Comparison of ENCODE assay signal across 17 cellular contexts in genomic region chr3:66803706-66804496, GRCh38.
DNase-seq lines count a peak whose midpoint lies in the region; ATAC-seq, FAIRE-seq and TF ChIP-seq lines count a peak whose summit lies in the region.
"Had no signal": no experiment of that assay in that cellular context is flagged by ENCODE, and none has a peak within 500 bp of the region (broad histone marks: within the 10 kb centered on the region; RNA-seq: fewer than 3 reads in every experiment).

No MANE protein-coding gene starts in this region.

- H2BK5ac ChIP-seq in H1 (ENCODE audit: low read depth, low read length): no peak overlapping the region

- H3K79me1 ChIP-seq in H1 (ENCODE audit: low read depth, low read length): no peaks in the 10 kb centered on the region

- no peak overlapping the region for H2BK15ac ChIP-seq in H1 (ENCODE audit: low read length)

- H4K20me1 ChIP-seq in H1 (replicated peaks in 1 of 2; ENCODE audit: control insufficient read depth in 1 of 2, insufficient read depth in 2 of 2, low read length in 2 of 2): no peaks in the 10 kb centered on the region

- no peak overlapping the region for H3K14ac ChIP-seq in H1 (ENCODE audit: insufficient read length)

- WGBS in H1 (ENCODE audit: extremely low coverage in 1 of 2, insufficient coverage in 1 of 2, insufficient read length in 1 of 2, insufficient replicate concordance in 2 of 2, low coverage in 1 of 2, low lambda C conversion rate in 2 of 2, missing lambda C conversion rate in 1 of 2), 2 experiments: 82% methylated on average over 6 of the region's 6 CpGs; no CpG with 5 or more reads in 1 of the 2 experiments

- H3K27me3 ChIP-seq in breast epithelium (no peaks in the 10 kb centered on the region), H1 (replicated peaks in 1 of 4; ENCODE audit: control insufficient read depth in 3 of 4, extremely low read depth in 1 of 4, insufficient read depth in 3 of 4, low read length in 3 of 4) (no peaks in the 10 kb centered on the region)
- H3K27me3 ChIP-seq: MG63 had no signal

- TF ChIP-seq EP300 in H1 (IDR thresholded peaks at IDR 0.05; ENCODE audit: borderline replicate concordance in 1 of 2, low read depth in 2 of 2, low read length in 2 of 2): no peak

- intact Hi-C loops in breast epithelium (cut with DNase I; ENCODE audit: low total_unique reads) (no loop called here), MCF 10A (cut with micrococcal nuclease) (no loop called here)

- H3K23me2 ChIP-seq in H1 (ENCODE audit: low read depth, low read length): no peaks in the 10 kb centered on the region

- no peaks in the 10 kb centered on the region for H3K79me2 ChIP-seq in H1 (ENCODE audit: control insufficient read depth in 1 of 2, insufficient read depth in 2 of 2, low read length in 2 of 2)

- H3K9ac ChIP-seq in H1 (replicated peaks in 1 of 4; ENCODE audit: extremely low read depth in 1 of 4, low read depth in 3 of 4, low read length in 3 of 4): no peak overlapping the region

- H2BK12ac ChIP-seq in H1 (ENCODE audit: low read depth, low read length): no peak overlapping the region

- no peak overlapping the region for H4K5ac ChIP-seq in H1 (ENCODE audit: insufficient read length, low read depth, low read length)

- no peak overlapping the region for H3K23ac ChIP-seq in H1 (ENCODE audit: insufficient read length)

- no peak overlapping the region for H3K27ac Mint-ChIP-seq in MCF 10A (ENCODE audit: low read depth, unreplicated experiment)
- peak overlapping the region; percentile 6 to 39 (median 14) for H3K27ac Mint-ChIP-seq in nephron

- H4K8ac ChIP-seq in H1 (ENCODE audit: extremely low read depth, insufficient read depth, low read length): no peak overlapping the region

- H3K4me1 Mint-ChIP-seq in MCF 10A (ENCODE audit: insufficient read depth, unreplicated experiment): no peaks in the 10 kb centered on the region
- H3K4me1 Mint-ChIP-seq in nephron: peaks cover 22% of the 10 kb centered on the region

- no peak overlapping the region for H4K91ac ChIP-seq in H1 (replicated peaks; ENCODE audit: insufficient read length, low read length)

- peak overlapping the region; percentile 94; the same call in 1 of the 2 replicates for H2AFZ ChIP-seq in H1 (ENCODE audit: low read length)

- H3K27ac ChIP-seq in breast epithelium: peak overlapping the region; percentile 36 to 64
- H3K27ac ChIP-seq in H1 (ENCODE audit: low read depth, low read length): no peak overlapping the region

- no peaks in the 10 kb centered on the region for H3K9me3 ChIP-seq in breast epithelium
- H3K9me3 ChIP-seq in H1 (ENCODE audit: insufficient read depth in 2 of 2, low read depth in 1 of 2, low read length in 1 of 2): peaks cover 3 to 9% of the 10 kb centered on the region in 2 experiments; a peak in 1 of 4 replicates
- H3K9me3 ChIP-seq: MG63 had no signal

- DNase-seq in breast epithelium (ENCODE audit: low spot score in 2 of 2): no peak
- DNase-seq in MCF 10A (ENCODE audit: unreplicated experiment): no peak
- DNase-seq in H1 (ENCODE audit: low read depth in 1 of 2, low spot score in 2 of 2): no peak
- DNase-seq in NCI-H2107 (lab: John Stamatoyannopoulos, UW): no peak
- DNase-seq in inferior parietal cortex (ENCODE audit: extremely low spot score): no peak
- DNase-seq: KBM-7, MG63, NCI-H1105, NCI-H1694 treated with DMSO at 0.1 percent for 48 hours, NCI-H446, NCI-H748 treated with DMSO at 0.1 percent for 48 hours had no signal

- H3K36me3 ChIP-seq in breast epithelium: no peaks in the 10 kb centered on the region
- no peaks in the 10 kb centered on the region; a peak in 3 of 8 replicates for H3K36me3 ChIP-seq in H1 (ENCODE audit: control insufficient read depth in 2 of 4, insufficient read depth in 4 of 4, low read length in 3 of 4)
- H3K36me3 ChIP-seq: MG63 had no signal

- no peak overlapping the region for H3K4ac ChIP-seq in H1 (replicated peaks; ENCODE audit: insufficient read length, low read depth, low read length)

- CTCF ChIA-PET in MCF 10A (lab: Yijun Ruan, JAX) (interaction anchor here (0.6 to 4.4 kb wide), 7 partner anchors 12 to 400 kb away, joined by 3 to 29 read pairs (median 4); no protein-coding TSS in a partner anchor), H1 (lab: Charles Lee; ENCODE audit: partially characterized antibody) (interaction anchor here (0.7 to 4.9 kb wide), 39 partner anchors 8 to 550 kb away, joined by 3 to 28 read pairs (median 4); no protein-coding TSS in a partner anchor)

- no peak overlapping the region for H3K4me3 Mint-ChIP-seq in MCF 10A (ENCODE audit: unreplicated experiment)
- H3K4me3 Mint-ChIP-seq in nephron: no peak overlapping the region
- H3K4me3 Mint-ChIP-seq: CD4-positive, CD25-positive, alpha-beta regulatory T cell had no signal

- peak overlapping the region in 1 of 2 experiments; percentile 8; a peak in 1 of 4 replicates for H3K4me2 ChIP-seq in H1 (ENCODE audit: insufficient read depth in 1 of 2, low read depth in 2 of 2, low read length in 2 of 2)

- POLR2A ChIA-PET in MCF 10A (lab: Yijun Ruan, JAX): interaction anchor here (0.6 kb wide), 2 partner anchors 362 to 1024 kb away, joined by 3 read pairs; no protein-coding TSS in a partner anchor
- POLR2A ChIA-PET in H1 (lab: Charles Lee; ENCODE audit: partially characterized antibody): interaction anchor here (1.1 kb wide), 1 partner anchor 69 kb away, joined by 4 read pairs; no protein-coding TSS in a partner anchor

- TF ChIP-seq RAD21 in H1 (IDR thresholded peaks at IDR 0.05 in 1 of 2, conservative IDR thresholded peaks at IDR 0.05 in 1 of 2; ENCODE audit: low read depth in 2 of 2, low read length in 2 of 2): no peak

- TF ChIP-seq POLR2A in breast epithelium (IDR thresholded peaks at IDR 0.05): no peak
- no peak for TF ChIP-seq POLR2A in H1 (IDR thresholded peaks at IDR 0.05; ENCODE audit: control extremely low read depth in 1 of 2, low read depth in 2 of 2, low read length in 2 of 2)

- no peak for TF ChIP-seq CTCF in breast epithelium (IDR thresholded peaks at IDR 0.05)
- no peak for TF ChIP-seq CTCF in MCF 10A (IDR thresholded peaks at IDR 0.05; ENCODE audit: unreplicated experiment)
- no peak for TF ChIP-seq CTCF in H1 (IDR thresholded peaks at IDR 0.05; ENCODE audit: control extremely low read depth in 1 of 3, insufficient read depth in 1 of 3, low read depth in 1 of 3, low read length in 3 of 3)
- TF ChIP-seq CTCF in nephron (IDR thresholded peaks at IDR 0.05; ENCODE audit: unreplicated experiment in 3 of 3): no peak

- H3K4me1 ChIP-seq in breast epithelium (peaks cover 0 to 8% of the 10 kb centered on the region in 2 donors), H1 (replicated peaks in 1 of 4; ENCODE audit: control insufficient read depth in 3 of 4, insufficient read depth in 4 of 4, low read length in 3 of 4) (peaks cover 0 to 4% (median 3%) of the 10 kb centered on the region in 4 experiments; a peak in 4 of 7 replicates)

- H3K4me3 ChIP-seq in breast epithelium: no peak overlapping the region
- no peak overlapping the region for H3K4me3 ChIP-seq in H1 (ENCODE audit: extremely low read depth in 1 of 4, insufficient read depth in 2 of 4, low read depth in 3 of 4, low read length in 4 of 4)
- H3K4me3 ChIP-seq: MG63 had no signal

- no TSS peak for BruUV-seq in MCF 10A (replicated peaks; lab: Mats Ljungman, UMichigan)

- H2BK20ac ChIP-seq in H1 (ENCODE audit: low read length): no peak overlapping the region; the same call in 1 of the 2 replicates

- H3K56ac ChIP-seq in H1 (replicated peaks; ENCODE audit: insufficient read length, low read depth, low read length): no peak overlapping the region

- FAIRE-seq in H1 (lab: Jason Lieb, UNC): no peak
- FAIRE-seq: A204.1 had no signal

- no peak overlapping the region for H3K18ac ChIP-seq in H1 (ENCODE audit: extremely low read depth, low read length)

- H2BK120ac ChIP-seq in H1 (replicated peaks; ENCODE audit: low read depth, low read length): peak overlapping the region; percentile 48

- no peaks in the 10 kb centered on the region for H3K9me3 Mint-ChIP-seq in MCF 10A (ENCODE audit: unreplicated experiment)
- peaks cover 3% of the 10 kb centered on the region for H3K9me3 Mint-ChIP-seq in nephron

- no peaks in the 10 kb centered on the region for H3K27me3 Mint-ChIP-seq in MCF 10A (ENCODE audit: insufficient read depth, unreplicated experiment)
- no peaks in the 10 kb centered on the region for H3K27me3 Mint-ChIP-seq in nephron (ENCODE audit: low read depth)

- ATAC-seq in GM18873 (IDR thresholded peaks at IDR 0.05; ENCODE audit: low FRiP score, unreplicated experiment) (no peak), GM18520 (IDR thresholded peaks at IDR 0.05; ENCODE audit: unreplicated experiment) (no peak)
- ATAC-seq: Panc1 had no signal

- H2AK5ac ChIP-seq in H1 (ENCODE audit: low read depth, low read length): no peak overlapping the region

- H3K36me3 Mint-ChIP-seq in MCF 10A (ENCODE audit: insufficient read depth, unreplicated experiment): no peaks in the 10 kb centered on the region
- H3K36me3 Mint-ChIP-seq in nephron (ENCODE audit: low read depth): no peaks in the 10 kb centered on the region
- H3K36me3 Mint-ChIP-seq: CD4-positive, CD25-positive, alpha-beta regulatory T cell had no signal

TF ChIP-seq in H1, 55 proteins besides CTCF, POLR2A, EP300 and RAD21:
- TF ChIP-seq CBX5 (IDR thresholded peaks at IDR 0.05; ENCODE audit: low read depth, low read length) (no peak), E2F6 (IDR thresholded peaks at IDR 0.05) (no peak), JUND (IDR thresholded peaks at IDR 0.05; ENCODE audit: low read length) (no peak), POLR2AphosphoS5 (IDR thresholded peaks at IDR 0.05; ENCODE audit: low read depth, low read length) (no peak)
